ENCODE assay signal across 9 cellular contexts in genomic region chr14:59482120-59482434, GRCh38. TPM values are rescaled to one million over a fixed set of nuclear protein-coding genes. Genes with fewer than 3 reads are reported as not detected.
DNase-seq lines count a peak whose midpoint lies in the region; ATAC-seq and TF ChIP-seq lines count a peak whose summit lies in the region.
"Had no signal": no experiment of that assay in that cellular context is flagged by ENCODE, and none has a peak within 500 bp of the region (broad histone marks: within the 10 kb centered on the region; RNA-seq: fewer than 3 reads in every experiment).

No MANE protein-coding gene starts in this region.

- H3K36me3 ChIP-seq in thoracic aorta: no peaks in the 10 kb centered on the region

- H3K27ac ChIP-seq in thoracic aorta: peak overlapping the region; percentile 88 to 92

- peaks cover 60% of the 10 kb centered on the region for H3K4me1 Mint-ChIP-seq in activated T-cell treated with anti-CD3 and anti-CD28 coated beads, Interleukin-2, amount 50 U/mL, for 72 hours (ENCODE audit: low read depth)
- peaks cover 51% of the 10 kb centered on the region for H3K4me1 Mint-ChIP-seq in activated T-helper 1 cell treated with anti-CD3 and anti-CD28 coated beads, Interleukin-12 subunit alpha, Interleukin-12 subunit beta, Interleukin-2, Interleukin-4 antibody, amounts not matched to agents 30 ng/mL and 10 ng/mL and 1 ng/mL, durations not matched to agents 14 hours and 24 hours and 36 hours (ENCODE audit: low read depth)
- H3K4me1 Mint-ChIP-seq in glutamatergic neuron (ENCODE audit: low read depth, unreplicated experiment): peaks cover 3% of the 10 kb centered on the region

- no peak for DNase-seq in activated T-cell treated with anti-CD3 and anti-CD28 coated beads, Interleukin-2, amount 50 U/mL, for 72 hours
- DNase-seq in activated T-cell treated with anti-CD3 and anti-CD28 coated beads, Interleukin-2, amount 50 U/mL, for 48 hours: no peak
- DNase-seq in activated T-helper 1 cell treated with anti-CD3 and anti-CD28 coated beads, Interleukin-12 subunit alpha, Interleukin-12 subunit beta, Interleukin-2, Interleukin-4 antibody, amounts not matched to agents 30 ng/mL and 10 ng/mL and 1 ng/mL, durations not matched to agents 14 hours and 24 hours and 36 hours (ENCODE audit: low spot score): no peak
- DNase-seq in glutamatergic neuron (no peak), thoracic aorta (ENCODE audit: low spot score) (no peak), NCI-H2196 treated with DMSO at 0.1 percent for 48 hours (lab: John Stamatoyannopoulos, UW; ENCODE audit: unreplicated experiment) (no peak)
- DNase-seq in stimulated activated naive CD4-positive, alpha-beta T cell (lab: John Stamatoyannopoulos, UW): no peak
- DNase-seq: stimulated activated CD4-positive, alpha-beta T cell treated with anti-CD3 and anti-CD28 coated beads, Interleukin-12 subunit alpha, Interleukin-12 subunit beta, amount 100 ng/mL, for 4 hours had no signal

- H3K4me3 Mint-ChIP-seq in activated T-cell treated with anti-CD3 and anti-CD28 coated beads, Interleukin-2, amount 50 U/mL, for 72 hours: peak overlapping the region; percentile 29 to 97
- H3K4me3 Mint-ChIP-seq in activated T-helper 1 cell treated with anti-CD3 and anti-CD28 coated beads, Interleukin-12 subunit alpha, Interleukin-12 subunit beta, Interleukin-2, Interleukin-4 antibody, amounts not matched to agents 30 ng/mL and 10 ng/mL and 1 ng/mL, durations not matched to agents 14 hours and 24 hours and 36 hours: peak overlapping the region; percentile 94
- peak overlapping the region; percentile 94 for H3K4me3 Mint-ChIP-seq in glutamatergic neuron (ENCODE audit: unreplicated experiment)

- ATAC-seq in activated T-cell treated with anti-CD3 and anti-CD28 coated beads, Interleukin-2, amount 50 U/mL, for 72 hours (replicated peaks in 1 of 2): no peak
- ATAC-seq in thoracic aorta (ENCODE audit: insufficient number of reproducible peaks, low FRiP score, low read depth) (no peak), GM19351 (IDR thresholded peaks at IDR 0.05; ENCODE audit: unreplicated experiment) (no peak)

- peaks cover 0 to 3% of the 10 kb centered on the region in 2 donors for H3K36me3 Mint-ChIP-seq in activated T-cell treated with anti-CD3 and anti-CD28 coated beads, Interleukin-2, amount 50 U/mL, for 72 hours (ENCODE audit: insufficient read depth in 2 of 2)
- H3K36me3 Mint-ChIP-seq in activated T-helper 1 cell treated with anti-CD3 and anti-CD28 coated beads, Interleukin-12 subunit alpha, Interleukin-12 subunit beta, Interleukin-2, Interleukin-4 antibody, amounts not matched to agents 30 ng/mL and 10 ng/mL and 1 ng/mL, durations not matched to agents 14 hours and 24 hours and 36 hours (ENCODE audit: low read depth): peaks cover 9% of the 10 kb centered on the region
- H3K36me3 Mint-ChIP-seq in glutamatergic neuron (ENCODE audit: unreplicated experiment): no peaks in the 10 kb centered on the region

- intact Hi-C loops in activated T-helper 1 cell treated with anti-CD3 and anti-CD28 coated beads, Interleukin-12 subunit alpha, Interleukin-12 subunit beta, Interleukin-2, Interleukin-4 antibody, amounts not matched to agents 30 ng/mL and 10 ng/mL and 1 ng/mL, durations not matched to agents 14 hours and 24 hours and 36 hours (cut with micrococcal nuclease): loop anchor here (5.0 kb wide), 2 partner anchors 205 to 845 kb away; partner anchors contain the start of gene DACT1

- H3K4me1 ChIP-seq in thoracic aorta (ENCODE audit: control insufficient read depth in 1 of 2, low read depth in 2 of 2): peaks cover 32 to 62% of the 10 kb centered on the region in 2 donors

- peak overlapping the region; percentile 34 for H3K27ac Mint-ChIP-seq in activated T-cell treated with anti-CD3 and anti-CD28 coated beads, Interleukin-2, amount 50 U/mL, for 72 hours
- no peak overlapping the region for H3K27ac Mint-ChIP-seq in activated T-helper 1 cell treated with anti-CD3 and anti-CD28 coated beads, Interleukin-12 subunit alpha, Interleukin-12 subunit beta, Interleukin-2, Interleukin-4 antibody, amounts not matched to agents 30 ng/mL and 10 ng/mL and 1 ng/mL, durations not matched to agents 14 hours and 24 hours and 36 hours
- H3K27ac Mint-ChIP-seq in glutamatergic neuron (ENCODE audit: unreplicated experiment): no peak overlapping the region

- no peaks in the 10 kb centered on the region for H3K9me3 Mint-ChIP-seq in activated T-cell treated with anti-CD3 and anti-CD28 coated beads, Interleukin-2, amount 50 U/mL, for 72 hours
- H3K9me3 Mint-ChIP-seq in activated T-helper 1 cell treated with anti-CD3 and anti-CD28 coated beads, Interleukin-12 subunit alpha, Interleukin-12 subunit beta, Interleukin-2, Interleukin-4 antibody, amounts not matched to agents 30 ng/mL and 10 ng/mL and 1 ng/mL, durations not matched to agents 14 hours and 24 hours and 36 hours: no peaks in the 10 kb centered on the region
- peaks cover 10% of the 10 kb centered on the region for H3K9me3 Mint-ChIP-seq in glutamatergic neuron (ENCODE audit: unreplicated experiment)

- peak overlapping the region; percentile 98 for H3K4me3 ChIP-seq in thoracic aorta

- H3K27me3 ChIP-seq in thoracic aorta (replicated peaks; ENCODE audit: insufficient read depth): no peaks in the 10 kb centered on the region

- H3K27me3 Mint-ChIP-seq in activated T-cell treated with anti-CD3 and anti-CD28 coated beads, Interleukin-2, amount 50 U/mL, for 72 hours (ENCODE audit: low read depth): no peaks in the 10 kb centered on the region
- no peaks in the 10 kb centered on the region for H3K27me3 Mint-ChIP-seq in activated T-helper 1 cell treated with anti-CD3 and anti-CD28 coated beads, Interleukin-12 subunit alpha, Interleukin-12 subunit beta, Interleukin-2, Interleukin-4 antibody, amounts not matched to agents 30 ng/mL and 10 ng/mL and 1 ng/mL, durations not matched to agents 14 hours and 24 hours and 36 hours (ENCODE audit: insufficient read depth)
- H3K27me3 Mint-ChIP-seq in glutamatergic neuron (ENCODE audit: unreplicated experiment): peaks cover 4% of the 10 kb centered on the region

- TF ChIP-seq CTCF in glutamatergic neuron (IDR thresholded peaks at IDR 0.05; ENCODE audit: partially characterized antibody, unreplicated experiment): no peak
- TF ChIP-seq CTCF in thoracic aorta (IDR thresholded peaks at IDR 0.05): no peak

- no peaks in the 10 kb centered on the region for H3K9me3 ChIP-seq in thoracic aorta

RNA-seq across cellular contexts. Expression of gene L3HYPDH, which starts 2.1 kb away (rescaled TPM):
- total RNA-seq in activated T-cell treated with anti-CD3 and anti-CD28 coated beads, Interleukin-2, amount 50 U/mL, for 72 hours: 10 to 100 TPM in 1 of 2 donors, 1 to 10 TPM in 1; 8.6 to 10.9 TPM
- 14.0 and 15.9 TPM in 2 replicates for total RNA-seq in activated T-helper 1 cell treated with anti-CD3 and anti-CD28 coated beads, Interleukin-12 subunit alpha, Interleukin-12 subunit beta, Interleukin-2, Interleukin-4 antibody, amounts not matched to agents 30 ng/mL and 10 ng/mL and 1 ng/mL, durations not matched to agents 14 hours and 24 hours and 36 hours
- total RNA-seq in glutamatergic neuron (ENCODE audit: unreplicated experiment): 6.8 TPM
- 10 to 100 TPM; 69.0 to 74.9 TPM for total RNA-seq in thoracic aorta

RNA-seq across cellular contexts. Expression of gene JKAMP, which starts 2.2 kb away (rescaled TPM):
- 10 to 100 TPM; 18.3 to 21.0 TPM for total RNA-seq in activated T-cell treated with anti-CD3 and anti-CD28 coated beads, Interleukin-2, amount 50 U/mL, for 72 hours
- 27.6 and 28.8 TPM in 2 replicates for total RNA-seq in activated T-helper 1 cell treated with anti-CD3 and anti-CD28 coated beads, Interleukin-12 subunit alpha, Interleukin-12 subunit beta, Interleukin-2, Interleukin-4 antibody, amounts not matched to agents 30 ng/mL and 10 ng/mL and 1 ng/mL, durations not matched to agents 14 hours and 24 hours and 36 hours
- total RNA-seq in glutamatergic neuron (ENCODE audit: unreplicated experiment) (86.1 TPM), thoracic aorta (10 to 100 TPM; 57.4 to 75.1 TPM)

RNA-seq across cellular contexts. Expression of gene GPR135, which starts 16.9 kb away (rescaled TPM):
- 1 to 10 TPM in 1 of 2 donors, under 1 TPM in 1; 0.74 to 1.1 TPM for total RNA-seq in activated T-cell treated with anti-CD3 and anti-CD28 coated beads, Interleukin-2, amount 50 U/mL, for 72 hours
- total RNA-seq in activated T-helper 1 cell treated with anti-CD3 and anti-CD28 coated beads, Interleukin-12 subunit alpha, Interleukin-12 subunit beta, Interleukin-2, Interleukin-4 antibody, amounts not matched to agents 30 ng/mL and 10 ng/mL and 1 ng/mL, durations not matched to agents 14 hours and 24 hours and 36 hours: 1.5 and 1.6 TPM in 2 replicates
- total RNA-seq in glutamatergic neuron (ENCODE audit: unreplicated experiment) (0.91 TPM), thoracic aorta (10 to 100 TPM; 13.8 to 20.3 TPM)
